ENCODE assay signal across 9 cellular contexts in the genomic region with DNA sequence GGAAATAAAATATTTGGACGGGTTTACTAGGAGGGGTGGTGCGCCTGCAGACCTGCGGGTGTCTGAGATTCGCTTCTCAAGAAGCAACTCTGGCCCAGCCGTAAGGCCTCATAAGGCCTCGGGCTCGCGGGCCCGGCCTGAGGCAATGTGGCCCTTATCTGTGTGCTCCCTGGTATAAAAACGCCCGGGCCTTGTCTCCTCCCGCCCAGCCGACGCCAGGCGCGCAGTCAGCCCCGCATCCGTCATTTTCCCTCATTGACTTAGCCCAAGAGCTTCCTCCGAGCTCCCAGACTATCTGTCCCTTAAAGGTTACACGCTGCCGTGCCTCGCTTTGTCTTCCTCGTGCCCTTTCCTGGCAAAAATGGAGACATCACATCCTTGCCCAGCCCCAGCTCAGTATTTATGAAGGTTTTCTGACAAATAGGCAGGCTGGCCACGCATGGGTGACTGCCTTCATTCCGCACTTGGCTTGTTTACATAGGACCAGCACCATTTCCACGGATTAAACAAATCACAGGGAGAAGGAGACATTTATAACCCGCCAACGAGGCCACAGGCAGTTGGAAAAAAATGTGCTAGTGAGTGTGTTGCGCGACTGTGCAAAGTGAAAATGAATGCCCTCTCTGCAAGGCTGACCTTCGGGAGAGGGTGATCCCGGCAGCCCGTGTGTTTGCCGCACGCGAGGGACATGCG.
DNase-seq lines count a peak whose midpoint lies in the region; ATAC-seq and TF ChIP-seq lines count a peak whose summit lies in the region.
"Had no signal": no experiment of that assay in that cellular context is flagged by ENCODE, and none has a peak within 500 bp of the region (broad histone marks: within the 10 kb centered on the region; RNA-seq: fewer than 3 reads in every experiment).

No MANE protein-coding gene starts in this region.

- H3K4me3 ChIP-seq in muscle layer of duodenum (ENCODE audit: low read depth in 1 of 2, low read length in 2 of 2) (peak overlapping the region; percentile 72 to 86), upper lobe of left lung (peak overlapping the region in 3 of 4 donors; percentile 57 to 74 (median 63)), lower leg skin (ENCODE audit: low read depth, poor library complexity, severe bottlenecking) (no peak overlapping the region)

- H3K4me1 Mint-ChIP-seq in activated naive CD4-positive, alpha-beta T cell treated with anti-CD3 and anti-CD28 coated beads, Interleukin-2, amount 50 U/mL, for 24 hours, result peaks cover 13% of the 10 kb centered on the region

- DNase-seq in activated naive CD4-positive, alpha-beta T cell (lab: John Stamatoyannopoulos, UW), result no peak
- DNase-seq in dermis blood vessel endothelial cell (peak; percentile 4), upper lobe of left lung (peak in 1 of 2 donors; percentile 77), NCI-H446 (lab: John Stamatoyannopoulos, UW) (no peak), lower leg skin (ENCODE audit: low spot score in 2 of 2) (no peak)

- WGBS in upper lobe of left lung, 2 donors, result 67 to 84% methylated on average over 36 to 37 of the region's 37 CpGs
- 68 to 74% methylated on average over 37 of the region's 37 CpGs for WGBS in lower leg skin, 2 donors

- H3K9me3 ChIP-seq in muscle layer of duodenum (ENCODE audit: control insufficient read depth in 1 of 2, low read length in 2 of 2), result no peaks in the 10 kb centered on the region
- H3K9me3 ChIP-seq in upper lobe of left lung, result no peaks in the 10 kb centered on the region
- H3K9me3 ChIP-seq: BLaER1 had no signal

- H3K27ac Mint-ChIP-seq in activated naive CD4-positive, alpha-beta T cell treated with anti-CD3 and anti-CD28 coated beads, Interleukin-2, amount 50 U/mL, for 24 hours, result no peak overlapping the region

- TF ChIP-seq CTCF in upper lobe of left lung (IDR thresholded peaks at IDR 0.05) (no peak), lower leg skin (IDR thresholded peaks at IDR 0.05) (no peak)

- TF ChIP-seq EP300 in upper lobe of left lung (IDR thresholded peaks at IDR 0.05), result no peak

- H3K9me3 Mint-ChIP-seq in activated naive CD4-positive, alpha-beta T cell treated with anti-CD3 and anti-CD28 coated beads, Interleukin-2, amount 50 U/mL, for 24 hours, result no peaks in the 10 kb centered on the region

- intact Hi-C loops in lower leg skin (cut with DNase I; ENCODE audit: low total_unique reads), result no loop called here

- H3K4me3 Mint-ChIP-seq in activated naive CD4-positive, alpha-beta T cell treated with anti-CD3 and anti-CD28 coated beads, Interleukin-2, amount 50 U/mL, for 24 hours, result peak overlapping the region; percentile 9

- ATAC-seq in upper lobe of left lung (ENCODE audit: low FRiP score in 2 of 2) (no peak), GM21717 (IDR thresholded peaks at IDR 0.05; ENCODE audit: unreplicated experiment) (no peak)

- H3K27me3 ChIP-seq in muscle layer of duodenum (ENCODE audit: low read depth, low read length) (peaks cover 12% of the 10 kb centered on the region), upper lobe of left lung (peaks cover 0 to 7% (median 0%) of the 10 kb centered on the region in 4 donors)

- H3K36me3 Mint-ChIP-seq in activated naive CD4-positive, alpha-beta T cell treated with anti-CD3 and anti-CD28 coated beads, Interleukin-2, amount 50 U/mL, for 24 hours, result no peaks in the 10 kb centered on the region

- H3K27me3 Mint-ChIP-seq in activated naive CD4-positive, alpha-beta T cell treated with anti-CD3 and anti-CD28 coated beads, Interleukin-2, amount 50 U/mL, for 24 hours, result peaks cover 12% of the 10 kb centered on the region

- H3K36me3 ChIP-seq in muscle layer of duodenum (ENCODE audit: control insufficient read depth in 1 of 2, insufficient read depth in 2 of 2, low read length in 2 of 2), result no peaks in the 10 kb centered on the region
- H3K36me3 ChIP-seq in upper lobe of left lung, result no peaks in the 10 kb centered on the region
- H3K36me3 ChIP-seq: BLaER1 had no signal

- no peak for TF ChIP-seq POLR2A in upper lobe of left lung (IDR thresholded peaks at IDR 0.05)
- no peak for TF ChIP-seq POLR2A in lower leg skin (IDR thresholded peaks at IDR 0.05)

- H3K4me1 ChIP-seq in muscle layer of duodenum (ENCODE audit: control insufficient read depth in 1 of 2, insufficient read depth in 2 of 2, low read length in 2 of 2) (peaks cover 0 to 9% of the 10 kb centered on the region in 2 donors), upper lobe of left lung (peaks cover 9 to 19% (median 15%) of the 10 kb centered on the region in 4 donors)

- H3K27ac ChIP-seq in muscle layer of duodenum (ENCODE audit: low read length) (no peak overlapping the region), upper lobe of left lung (no peak overlapping the region)
